25 cellular contexts compared by ENCODE assay signal in genomic region chr12:104010800-104011199, GRCh38. TPM values are rescaled to one million over a fixed set of nuclear protein-coding genes. Genes with fewer than 3 reads are reported as not detected.
DNase-seq lines count a peak whose midpoint lies in the region; ATAC-seq and TF ChIP-seq lines count a peak whose summit lies in the region.
"Had no signal": no experiment of that assay in that cellular context is flagged by ENCODE, and none has a peak within 500 bp of the region (broad histone marks: within the 10 kb centered on the region; RNA-seq: fewer than 3 reads in every experiment).

No MANE protein-coding gene starts in this region.

- no peaks in the 10 kb centered on the region for H3K9me2 ChIP-seq in PC-3 (replicated peaks; ENCODE audit: low read length)

- H3K9ac ChIP-seq in PC-3 (ENCODE audit: low read length) = no peak overlapping the region
- peak overlapping the region; percentile 3 for H3K9ac ChIP-seq in skeletal muscle satellite cell (ENCODE audit: low read depth, low read length)

- peak overlapping the region; percentile 13 for H2AFZ ChIP-seq in PC-3 (ENCODE audit: low read length)

- H3K9me3 ChIP-seq in PC-3 (ENCODE audit: low read length) = no peaks in the 10 kb centered on the region
- no peaks in the 10 kb centered on the region for H3K9me3 ChIP-seq in right atrium auricular region
- H3K9me3 ChIP-seq in skeletal muscle satellite cell (replicated peaks; ENCODE audit: low read length) = no peaks in the 10 kb centered on the region
- H3K9me3 ChIP-seq: thyroid gland had no signal

- no peaks in the 10 kb centered on the region for H3F3A ChIP-seq in PC-3 (ENCODE audit: low read length, unreplicated experiment)

- POLR2A ChIA-PET in PC-3 (lab: Charles Lee; ENCODE audit: unreplicated experiment) = interaction anchor here (0.6 kb wide), 1 partner anchor 51 kb away, joined by 4 read pairs; no protein-coding TSS in a partner anchor

- H3K4me1 ChIP-seq in PC-3 (ENCODE audit: insufficient read depth, low read length) (peaks cover 26% of the 10 kb centered on the region), right atrium auricular region (peaks cover 0 to 15% of the 10 kb centered on the region in 2 donors), skeletal muscle satellite cell (ENCODE audit: control insufficient read depth, insufficient read depth, low read length) (peaks cover 24% of the 10 kb centered on the region)
- H3K4me1 ChIP-seq: thyroid gland had no signal

- H3K79me2 ChIP-seq in PC-3 (ENCODE audit: low read length) = no peaks in the 10 kb centered on the region

- no peaks in the 10 kb centered on the region for H3K27me3 ChIP-seq in PC-3 (ENCODE audit: low read length)
- no peaks in the 10 kb centered on the region for H3K27me3 ChIP-seq in right atrium auricular region
- H3K27me3 ChIP-seq in skeletal muscle satellite cell (ENCODE audit: control insufficient read depth, insufficient read depth, low read length) = no peaks in the 10 kb centered on the region
- no peaks in the 10 kb centered on the region for H3K27me3 ChIP-seq in dorsolateral prefrontal cortex
- H3K27me3 ChIP-seq: thyroid gland had no signal

- DNase-seq in PC-3 = no peak
- peak; percentile 3 for DNase-seq in cerebellum (ENCODE audit: low spot score)
- no peak for DNase-seq in right atrium auricular region (ENCODE audit: low spot score)
- no peak for DNase-seq in NCI-H748 treated with DMSO at 0.1 percent for 48 hours (lab: John Stamatoyannopoulos, UW)
- DNase-seq in dorsolateral prefrontal cortex = no peak
- no peak for DNase-seq in SKM-1 (lab: John Stamatoyannopoulos, UW; ENCODE audit: unreplicated experiment)
- DNase-seq: activated CD4-positive, alpha-beta T cell treated with anti-CD3 and anti-CD28 coated beads for 36 hours; activated CD8-positive, alpha-beta memory T cell treated with anti-CD3 and anti-CD28 coated beads for 24 hours; activated naive CD4-positive, alpha-beta T cell treated with Interleukin-2 at 50 U/mL for 16 hours; activated T-cell treated with anti-CD3 and anti-CD28 coated beads, Interleukin-2, amount 50 U/mL, for 48 hours; CD4-positive, alpha-beta memory T cell; central memory CD4-positive, alpha-beta T cell; erythroblast; H9; KBM-7; NCI-H69; posterior cingulate gyrus; SHP77; stimulated activated CD4-positive, alpha-beta T cell treated with anti-CD3 and anti-CD28 coated beads, Interleukin-2, amount 100 ng/mL, for 24 hours; T-helper 1 cell; thyroid gland had no signal

- BruUV-seq in PC-3 (replicated peaks; lab: Mats Ljungman, UMichigan) = no TSS peak

- no peaks in the 10 kb centered on the region for H3K36me3 ChIP-seq in PC-3 (ENCODE audit: low read depth, low read length)
- no peaks in the 10 kb centered on the region for H3K36me3 ChIP-seq in right atrium auricular region
- H3K36me3 ChIP-seq in skeletal muscle satellite cell (ENCODE audit: insufficient read depth, low read length) = no peaks in the 10 kb centered on the region
- H3K36me3 ChIP-seq: thyroid gland had no signal

- H3K4me2 ChIP-seq in PC-3 (ENCODE audit: low read length) (peak overlapping the region; percentile 18), skeletal muscle satellite cell (ENCODE audit: low read length) (peak overlapping the region; percentile 59)

- H3K27ac ChIP-seq in PC-3 (ENCODE audit: low read length) = no peak overlapping the region
- peak overlapping the region; percentile 36 to 55 for H3K27ac ChIP-seq in right atrium auricular region
- H3K27ac ChIP-seq in dorsolateral prefrontal cortex = no peak overlapping the region
- H3K27ac ChIP-seq: thyroid gland had no signal

- CTCF ChIA-PET in PC-3 (lab: Charles Lee) = no interaction called here

- no peak for TF ChIP-seq CTCF in PC-3 (conservative IDR thresholded peaks at IDR 0.05; ENCODE audit: low read depth, low read length)
- no peak for TF ChIP-seq CTCF in right atrium auricular region (IDR thresholded peaks at IDR 0.05)
- no peak for TF ChIP-seq CTCF in dorsolateral prefrontal cortex (IDR thresholded peaks at IDR 0.05 in 54 of 56, conservative IDR thresholded peaks at IDR 0.05 in 2 of 56; ENCODE audit: low read depth in 1 of 56, partially characterized antibody in 56 of 56)

- ATAC-seq in PC-3 = no peak
- no peak for ATAC-seq in GM18868 (IDR thresholded peaks at IDR 0.05; ENCODE audit: unreplicated experiment)
- ATAC-seq: activated CD4-positive, alpha-beta T cell treated with anti-CD3 and anti-CD28 coated beads for 36 hours; stimulated activated effector memory CD8-positive, alpha-beta T cell treated with anti-CD3 and anti-CD28 coated beads, Interleukin-12 subunit alpha, Interleukin-12 subunit beta, amount 100 ng/mL, for 72 hours had no signal

- no peak overlapping the region for H3K4me3 ChIP-seq in PC-3 (ENCODE audit: low read length)
- no peak overlapping the region for H3K4me3 ChIP-seq in right atrium auricular region
- peak overlapping the region; percentile 31 for H3K4me3 ChIP-seq in skeletal muscle satellite cell (ENCODE audit: low read length)
- H3K4me3 ChIP-seq in dorsolateral prefrontal cortex = no peak overlapping the region
- H3K4me3 ChIP-seq: skin epidermis, thyroid gland had no signal

- no peaks in the 10 kb centered on the region for H4K20me1 ChIP-seq in PC-3 (ENCODE audit: low read length)

- intact Hi-C loops in PC-3 (cut with micrococcal nuclease) (no loop called here), dorsolateral prefrontal cortex (cut with DNase I) (no loop called here)

RNA-seq across cellular contexts. Expression of gene GLT8D2, which starts 39.2 kb away (rescaled TPM):
- 1.6 TPM in 2 replicates for total RNA-seq in PC-3 (2014; rRNA removed)
- total RNA-seq in cerebellum = 9.2 TPM
- 1 to 10 TPM; 5.6 to 9.9 TPM for total RNA-seq in right atrium auricular region
- 11.6 and 15.7 TPM in 2 replicates for total RNA-seq in skeletal muscle satellite cell (2012; rRNA removed)
- total RNA-seq in dorsolateral prefrontal cortex = 10 to 100 TPM in 4 of 120 experiments, 1 to 10 TPM in 116; 2.6 to 11.7 (median 5.9) TPM
- total RNA-seq: CD4-positive, alpha-beta memory T cell had no signal

RNA-seq across cellular contexts. Expression of gene TDG, which starts 45.1 kb away (rescaled TPM):
- total RNA-seq in PC-3 (2014; rRNA removed) (35.0 and 45.6 TPM in 2 replicates), cerebellum (42.9 TPM), right atrium auricular region (10 to 100 TPM; 10.2 to 13.7 TPM), dorsolateral prefrontal cortex (10 to 100 TPM in 119 of 120 experiments, 1 to 10 TPM in 1; 9.9 to 22.2 (median 15.5) TPM)
- 15.5 and 17.5 TPM in 2 replicates for total RNA-seq in skeletal muscle satellite cell (2012; rRNA removed)

RNA-seq across cellular contexts. Expression of gene HCFC2, which starts 53.5 kb away (rescaled TPM):
- total RNA-seq in PC-3 (2014; rRNA removed) (7.8 and 10.7 TPM in 2 replicates), cerebellum (51.0 TPM), right atrium auricular region (1 to 10 TPM; 6.4 to 8.1 TPM), dorsolateral prefrontal cortex (10 to 100 TPM; 20.2 to 33.3 (median 27.6) TPM)
- 10.9 and 14.2 TPM in 2 replicates for total RNA-seq in skeletal muscle satellite cell (2012; rRNA removed)

Comparison
In these comparisons a context has a peak if more than half of its experiments do, and no peak if none do; other contexts are left out.
1. H3K27ac ChIP-seq: peak in right atrium auricular region (2 of 2); none in PC-3 (single experiment) and dorsolateral prefrontal cortex (0 of 59).